Comparison of ENCODE assay signal across 12 cellular contexts in genomic region chr1:26761217-26761616, GRCh38. TPM values are rescaled to one million over a fixed set of nuclear protein-coding genes. Genes with fewer than 3 reads are reported as not detected.
A peak's percentile ranks its signal among the peaks of the same experiment; 100 is the strongest.
DNase-seq lines count a peak whose midpoint lies in the region; FAIRE-seq and TF ChIP-seq lines count a peak whose summit lies in the region.
"Had no signal": no experiment of that assay in that cellular context is flagged by ENCODE, and none has a peak within 500 bp of the region (broad histone marks: within the 10 kb centered on the region; RNA-seq: fewer than 3 reads in every experiment).

No MANE protein-coding gene starts in this region.

- no peaks in the 10 kb centered on the region for H3K9me1 ChIP-seq in keratinocyte (ENCODE audit: control insufficient read depth, extremely low read depth, insufficient read depth, low read length)

- H3K4me1 ChIP-seq in keratinocyte (ENCODE audit: control insufficient read depth, extremely low read depth, insufficient read depth, low read length): no peaks in the 10 kb centered on the region
- H3K4me1 ChIP-seq in small intestine (ENCODE audit: control insufficient read depth in 2 of 2, insufficient read depth in 1 of 2, low read depth in 1 of 2, low read length in 1 of 2): no peaks in the 10 kb centered on the region
- H3K4me1 ChIP-seq in sigmoid colon: peaks cover 0 to 4% (median 0%) of the 10 kb centered on the region in 4 donors
- no peaks in the 10 kb centered on the region for H3K4me1 ChIP-seq in suprapubic skin

- WGBS in small intestine, 3 donors: 57 to 73% (median 63%) methylated on average over 3 of the region's 3 CpGs
- WGBS in sigmoid colon, 2 donors: 52 to 79% methylated on average over 3 of the region's 3 CpGs
- WGBS in suprapubic skin: 68% methylated on average over 3 of the region's 3 CpGs

- no peak overlapping the region for H3K4me3 ChIP-seq in GM12864 (ENCODE audit: low read depth, low read length)
- H3K4me3 ChIP-seq in keratinocyte (ENCODE audit: control insufficient read depth in 2 of 3, extremely low read depth in 1 of 3, insufficient read depth in 2 of 3, low read depth in 1 of 3, low read length in 3 of 3): no peak overlapping the region
- no peak overlapping the region for H3K4me3 ChIP-seq in small intestine (ENCODE audit: low read depth in 1 of 2, low read length in 2 of 2)
- no peak overlapping the region for H3K4me3 ChIP-seq in sigmoid colon
- H3K4me3 ChIP-seq in suprapubic skin: no peak overlapping the region

- dilution Hi-C loops in keratinocyte (cut with MboI; ENCODE audit: extremely low pct_ligation_motif_present, low sequenced_read_pairs): no loop called here

- no peak overlapping the region for H3K4me2 ChIP-seq in keratinocyte (ENCODE audit: control insufficient read depth, extremely low read depth, insufficient read depth, low read depth, low read length)

- FAIRE-seq in keratinocyte (lab: Jason Lieb, UNC): no peak
- no peak for FAIRE-seq in small intestine (lab: Jason Lieb, UNC)

- TF ChIP-seq EP300 in sigmoid colon (IDR thresholded peaks at IDR 0.05) (no peak), suprapubic skin (IDR thresholded peaks at IDR 0.05) (no peak)

- no peak for TF ChIP-seq POLR2A in sigmoid colon (IDR thresholded peaks at IDR 0.05)
- TF ChIP-seq POLR2A in suprapubic skin (IDR thresholded peaks at IDR 0.05): no peak

- H3K27ac ChIP-seq in 22Rv1 (0 out of 2 replicates have a peak overlapping the region, but pooled peaks have one; percentile 12), keratinocyte (ENCODE audit: control insufficient read depth, insufficient read depth, low read length) (no peak overlapping the region), small intestine (ENCODE audit: low read depth in 1 of 2, low read length in 1 of 2) (no peak overlapping the region), sigmoid colon (no peak overlapping the region), suprapubic skin (no peak overlapping the region)

- intact Hi-C loops in sigmoid colon (cut with DNase I): no loop called here

- no peak overlapping the region for H2AFZ ChIP-seq in keratinocyte (ENCODE audit: control insufficient read depth, low read length)

- H3K36me3 ChIP-seq in keratinocyte (ENCODE audit: control insufficient read depth in 2 of 2, extremely low read depth in 1 of 2, insufficient read depth in 2 of 2, low read length in 2 of 2): peaks cover 26 to 38% of the 10 kb centered on the region in 2 experiments
- peaks cover 11 to 33% of the 10 kb centered on the region in 2 donors for H3K36me3 ChIP-seq in small intestine (ENCODE audit: control insufficient read depth in 2 of 2, insufficient read depth in 2 of 2, low read length in 2 of 2)
- peaks cover 29 to 64% (median 48%) of the 10 kb centered on the region in 4 donors for H3K36me3 ChIP-seq in sigmoid colon
- H3K36me3 ChIP-seq in suprapubic skin: peaks cover 72% of the 10 kb centered on the region

- peaks cover 28% of the 10 kb centered on the region for H3K79me2 ChIP-seq in keratinocyte (ENCODE audit: control insufficient read depth, insufficient read depth, low read length)

- H3K27me3 ChIP-seq in keratinocyte (ENCODE audit: control insufficient read depth, extremely low read depth, insufficient read depth, low read length) (no peaks in the 10 kb centered on the region), small intestine (ENCODE audit: control insufficient read depth in 2 of 2, insufficient read depth in 2 of 2, low read length in 2 of 2) (no peaks in the 10 kb centered on the region), sigmoid colon (no peaks in the 10 kb centered on the region), suprapubic skin (no peaks in the 10 kb centered on the region)

- no peak overlapping the region for H3K9ac ChIP-seq in keratinocyte (ENCODE audit: control insufficient read depth, extremely low read depth, insufficient read depth, low read length)

- H3K9me3 ChIP-seq in keratinocyte (ENCODE audit: control insufficient read depth, low read depth, low read length) (no peaks in the 10 kb centered on the region), small intestine (ENCODE audit: control insufficient read depth, low read depth) (no peaks in the 10 kb centered on the region), sigmoid colon (no peaks in the 10 kb centered on the region), suprapubic skin (no peaks in the 10 kb centered on the region)

- no peaks in the 10 kb centered on the region for H4K20me1 ChIP-seq in keratinocyte (ENCODE audit: control insufficient read depth, extremely low read depth, insufficient read depth, low read length)

- TF ChIP-seq CTCF in 22Rv1 (IDR thresholded peaks at IDR 0.05): 0 out of 2 replicates have a peak, but pooled peaks have one; percentile 15
- peak; percentile 11 for TF ChIP-seq CTCF in GM12864 (IDR thresholded peaks at IDR 0.05; ENCODE audit: low read depth, low read length, missing control alignments)
- TF ChIP-seq CTCF in keratinocyte (optimal IDR thresholded peaks at IDR 0.05 in 1 of 3, IDR thresholded peaks at IDR 0.05 in 1 of 3, conservative IDR thresholded peaks at IDR 0.05 in 1 of 3; ENCODE audit: extremely low read depth in 1 of 3, insufficient read depth in 2 of 3, low read length in 3 of 3): peak in 2 of 3 experiments; percentile 19 to 21
- no peak for TF ChIP-seq CTCF in sigmoid colon (IDR thresholded peaks at IDR 0.05)
- TF ChIP-seq CTCF in suprapubic skin (IDR thresholded peaks at IDR 0.05): no peak

- DNase-seq in GM12864 (ENCODE audit: low read depth): no peak
- DNase-seq in UCSD-AML1 (lab: John Stamatoyannopoulos, UW; ENCODE audit: unreplicated experiment): peak; percentile 18
- no peak for DNase-seq in keratinocyte (ENCODE audit: low read depth, low spot score)
- no peak for DNase-seq in small intestine
- no peak for DNase-seq in sigmoid colon
- no peak for DNase-seq in SKM-1 (lab: John Stamatoyannopoulos, UW; ENCODE audit: unreplicated experiment)
- DNase-seq in suprapubic skin (ENCODE audit: low spot score in 2 of 2): no peak
- DNase-seq: activated gamma-delta T cell; naive thymus-derived CD4-positive, alpha-beta T cell; NCI-H2029 treated with DMSO at 0.1 percent for 48 hours; stimulated activated naive CD4-positive, alpha-beta T cell had no signal

RNA-seq across cellular contexts. Expression of gene PIGV, which starts 26.5 kb away (rescaled TPM):
- polyA plus RNA-seq in keratinocyte (14.2 to 21.1 TPM (median 15.9 TPM) in 3 replicates), small intestine (10 to 100 TPM in 1 of 3 donors, 1 to 10 TPM in 2; 3.4 to 12.9 (median 4.1) TPM), sigmoid colon (10 to 100 TPM in 1 of 3 donors, 1 to 10 TPM in 2; 5.1 to 12.1 (median 7.2) TPM)
- polyA plus RNA-seq in keratinocyte (2011; ENCODE audit: low read depth): 3.2 TPM
- polyA plus RNA-seq in keratinocyte (2011; cell fraction: cytosol; rRNA removed): 11.7 and 14.0 TPM in 2 replicates
- polyA plus RNA-seq in keratinocyte (2011; cell fraction: nucleus; rRNA removed): 26.1 and 26.9 TPM in 2 replicates
- 10.6 and 11.1 TPM in 2 replicates for polyA plus RNA-seq in keratinocyte (2012; ENCODE audit: low replicate concordance)
- 11.2 to 39.6 TPM (median 25.5 TPM) in 3 replicates for polyA minus RNA-seq in keratinocyte
- polyA minus RNA-seq in keratinocyte (2011; cell fraction: cytosol; rRNA and poly(A)+ RNA removed): 12.5 TPM
- polyA minus RNA-seq in keratinocyte (2011; cell fraction: nucleus; rRNA and poly(A)+ RNA removed): 16.5 and 25.7 TPM in 2 replicates
- total RNA-seq in sigmoid colon (10 to 100 TPM in 3 of 4 donors, 1 to 10 TPM in 1; 9.6 to 24.9 (median 14.1) TPM), suprapubic skin (10 to 100 TPM; 15.9 to 31.5 (median 25.6) TPM)

Comparison
In these comparisons a context has a peak if more than half of its experiments do, and no peak if none do; other contexts are left out.
1. CTCF ChIP-seq: peak in 22Rv1 (single experiment), GM12864 (single experiment) and keratinocyte (2 of 3); none in sigmoid colon (0 of 4) and suprapubic skin (0 of 2).